ENCODE assay signal across 9 cellular contexts in genomic region chr18:57004366-57005121, GRCh38.
DNase-seq lines count a peak whose midpoint lies in the region; ATAC-seq and TF ChIP-seq lines count a peak whose summit lies in the region.
"Had no signal": no experiment of that assay in that cellular context is flagged by ENCODE, and none has a peak within 500 bp of the region (broad histone marks: within the 10 kb centered on the region; RNA-seq: fewer than 3 reads in every experiment).

No MANE protein-coding gene starts in this region.

- no peak for TF ChIP-seq CTCF in suprapubic skin (IDR thresholded peaks at IDR 0.05)

- TF ChIP-seq EP300 in suprapubic skin (IDR thresholded peaks at IDR 0.05) = no peak

- TF ChIP-seq POLR2A in suprapubic skin (IDR thresholded peaks at IDR 0.05) = no peak

- H3K9me3 ChIP-seq in suprapubic skin = no peaks in the 10 kb centered on the region
- H3K9me3 ChIP-seq: SJCRH30 had no signal

- H3K27me3 ChIP-seq in suprapubic skin = no peaks in the 10 kb centered on the region
- H3K27me3 ChIP-seq: SJCRH30 had no signal

- no peak overlapping the region for H3K27ac ChIP-seq in suprapubic skin
- H3K27ac ChIP-seq: SJCRH30 had no signal

- H3K36me3 ChIP-seq in suprapubic skin = no peaks in the 10 kb centered on the region
- H3K36me3 ChIP-seq: SJCRH30 had no signal

- no peak overlapping the region for H3K4me3 ChIP-seq in suprapubic skin
- H3K4me3 ChIP-seq: SJCRH30 had no signal

- in situ Hi-C loops in Caki2 (cut with HindIII; ENCODE audit: low pct_unique_long_range_greater_than_20kb, low sequenced_read_pairs) = no loop called here

- peak; percentile 97 for ATAC-seq in HG03159 (IDR thresholded peaks at IDR 0.05; ENCODE audit: unreplicated experiment)
- peak; percentile 87 for ATAC-seq in SK-N-SH treated with all-trans-retinoic acid at 6 μM for 48 hours

- H3K4me1 ChIP-seq in suprapubic skin = peaks cover 5% of the 10 kb centered on the region

- DNase-seq in Caki2 (ENCODE audit: low read depth) (peak; percentile 25), GM19240 (ENCODE audit: insufficient read length, low spot score) (peak; percentile 30), hepatic stellate cell (ENCODE audit: low spot score) (peak; percentile 36), suprapubic skin (ENCODE audit: low spot score in 2 of 2) (no peak), OCI-M2 (lab: John Stamatoyannopoulos, UW; ENCODE audit: unreplicated experiment) (no peak)
- DNase-seq in stimulated activated CD4-positive, alpha-beta T cell treated with anti-CD3 and anti-CD28 coated beads, Interleukin-4, amount 100 ng/mL, for 4 hours = no peak

- WGBS in suprapubic skin = 49% methylated on average over 5 of the region's 5 CpGs

TF ChIP-seq in SK-N-SH treated with all-trans-retinoic acid at 6 μM for 48 hours, 23 proteins besides CTCF, POLR2A, EP300 and RAD21:
- no peak for TF ChIP-seq ZFP30 (CRISPR knock-in tag; IDR thresholded peaks at IDR 0.05)
- TF ChIP-seq SNAI2 (CRISPR knock-in tag; IDR thresholded peaks at IDR 0.05) = no peak
- TF ChIP-seq, protein P1, sequence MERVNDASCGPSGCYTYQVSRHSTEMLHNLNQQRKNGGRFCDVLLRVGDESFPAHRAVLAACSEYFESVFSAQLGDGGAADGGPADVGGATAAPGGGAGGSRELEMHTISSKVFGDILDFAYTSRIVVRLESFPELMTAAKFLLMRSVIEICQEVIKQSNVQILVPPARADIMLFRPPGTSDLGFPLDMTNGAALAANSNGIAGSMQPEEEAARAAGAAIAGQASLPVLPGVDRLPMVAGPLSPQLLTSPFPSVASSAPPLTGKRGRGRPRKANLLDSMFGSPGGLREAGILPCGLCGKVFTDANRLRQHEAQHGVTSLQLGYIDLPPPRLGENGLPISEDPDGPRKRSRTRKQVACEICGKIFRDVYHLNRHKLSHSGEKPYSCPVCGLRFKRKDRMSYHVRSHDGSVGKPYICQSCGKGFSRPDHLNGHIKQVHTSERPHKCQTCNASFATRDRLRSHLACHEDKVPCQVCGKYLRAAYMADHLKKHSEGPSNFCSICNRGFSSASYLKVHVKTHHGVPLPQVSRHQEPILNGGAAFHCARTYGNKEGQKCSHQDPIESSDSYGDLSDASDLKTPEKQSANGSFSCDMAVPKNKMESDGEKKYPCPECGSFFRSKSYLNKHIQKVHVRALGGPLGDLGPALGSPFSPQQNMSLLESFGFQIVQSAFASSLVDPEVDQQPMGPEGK (CRISPR knock-in tag; IDR thresholded peaks at IDR 0.05; ENCODE audit: borderline replicate concordance) = no peak
- TF ChIP-seq, protein P2, sequence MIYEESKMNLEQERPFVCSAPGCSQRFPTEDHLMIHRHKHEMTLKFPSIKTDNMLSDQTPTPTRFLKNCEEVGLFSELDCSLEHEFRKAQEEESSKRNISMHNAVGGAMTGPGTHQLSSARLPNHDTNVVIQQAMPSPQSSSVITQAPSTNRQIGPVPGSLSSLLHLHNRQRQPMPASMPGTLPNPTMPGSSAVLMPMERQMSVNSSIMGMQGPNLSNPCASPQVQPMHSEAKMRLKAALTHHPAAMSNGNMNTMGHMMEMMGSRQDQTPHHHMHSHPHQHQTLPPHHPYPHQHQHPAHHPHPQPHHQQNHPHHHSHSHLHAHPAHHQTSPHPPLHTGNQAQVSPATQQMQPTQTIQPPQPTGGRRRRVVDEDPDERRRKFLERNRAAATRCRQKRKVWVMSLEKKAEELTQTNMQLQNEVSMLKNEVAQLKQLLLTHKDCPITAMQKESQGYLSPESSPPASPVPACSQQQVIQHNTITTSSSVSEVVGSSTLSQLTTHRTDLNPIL (CRISPR knock-in tag; IDR thresholded peaks at IDR 0.05; ENCODE audit: low read depth) = no peak
- no peak for TF ChIP-seq TOX (CRISPR knock-in tag; IDR thresholded peaks at IDR 0.05; ENCODE audit: borderline replicate concordance)
- TF ChIP-seq OSR1 (CRISPR knock-in tag; IDR thresholded peaks at IDR 0.05) = no peak
- no peak for TF ChIP-seq BACH2 (CRISPR knock-in tag; IDR thresholded peaks at IDR 0.05; ENCODE audit: borderline replicate concordance)
- TF ChIP-seq ZC3H10 (CRISPR knock-in tag; IDR thresholded peaks at IDR 0.05) = no peak
- TF ChIP-seq CSDC2 (CRISPR knock-in tag; IDR thresholded peaks at IDR 0.05) = no peak

Comparison
In these comparisons a context has a peak if more than half of its experiments do, and no peak if none do; other contexts are left out.
1. DNase-seq: peak in Caki2 (single experiment), GM19240 (single experiment) and hepatic stellate cell (single experiment); none in suprapubic skin (0 of 2), stimulated activated CD4-positive, alpha-beta T cell treated with anti-CD3 and anti-CD28 coated beads, Interleukin-4, amount 100 ng/mL, for 4 hours (0 of 2) and OCI-M2 (single experiment).